8 cellular contexts compared by ENCODE assay signal in the genomic region with DNA sequence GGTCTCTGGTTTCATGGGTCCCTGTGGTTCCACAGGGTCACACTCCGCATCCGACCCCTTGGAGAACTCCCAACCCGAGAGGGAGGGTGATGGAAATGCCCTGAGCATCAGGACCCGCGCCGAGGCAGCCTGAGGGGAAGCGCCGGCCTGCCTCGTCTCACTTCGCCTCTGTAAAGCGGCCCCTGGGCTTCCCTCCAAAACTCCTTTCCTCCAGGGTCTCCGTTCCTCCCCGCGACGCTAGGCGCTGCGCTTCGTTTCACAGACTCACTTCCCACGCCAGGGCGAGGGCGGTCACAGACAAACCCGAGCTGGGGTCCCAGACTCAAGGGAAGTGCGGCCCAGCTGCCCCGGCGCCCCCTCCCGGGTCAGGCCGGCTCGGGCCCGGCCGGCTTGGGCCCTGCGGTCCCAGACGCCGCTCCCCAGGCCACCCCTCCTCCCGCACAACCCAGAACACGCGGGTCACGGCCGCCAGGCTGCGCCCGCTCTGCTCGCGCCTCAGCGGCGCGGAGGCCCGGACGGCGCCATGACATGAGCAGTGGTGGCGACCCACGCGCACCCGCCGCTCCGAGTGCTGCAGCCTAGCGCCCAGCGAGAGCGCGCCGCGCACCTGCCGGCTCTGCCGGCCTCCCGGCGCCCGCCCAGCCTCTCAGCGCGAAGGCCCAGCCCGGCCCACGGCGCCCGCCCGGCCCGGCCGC. TPM values are rescaled to one million over a fixed set of nuclear protein-coding genes. Genes with fewer than 3 reads are reported as not detected.
DNase-seq lines count a peak whose midpoint lies in the region; ATAC-seq, FAIRE-seq and TF ChIP-seq lines count a peak whose summit lies in the region.

No MANE protein-coding gene starts in this region.

- H3K4me1 ChIP-seq in gastroesophageal sphincter (peaks cover 0 to 24% (median 6%) of the 10 kb centered on the region in 3 donors), neuron (ENCODE audit: insufficient read depth, low read length) (peaks cover 9% of the 10 kb centered on the region), thoracic aorta (ENCODE audit: control insufficient read depth in 1 of 2, low read depth in 2 of 2) (peaks cover 0 to 8% of the 10 kb centered on the region in 2 donors)

- no peaks in the 10 kb centered on the region for H3K9me3 ChIP-seq in gastroesophageal sphincter
- no peaks in the 10 kb centered on the region for H3K9me3 ChIP-seq in neuron (ENCODE audit: low read length)
- H3K9me3 ChIP-seq in thoracic aorta = no peaks in the 10 kb centered on the region

- ATAC-seq in GM18867 (IDR thresholded peaks at IDR 0.05; ENCODE audit: unreplicated experiment) = peak; percentile 46
- peak; percentile 49 for ATAC-seq in HG02852 (IDR thresholded peaks at IDR 0.05; ENCODE audit: unreplicated experiment)
- peak; percentile 57 to 60 for ATAC-seq in activated T-cell treated with anti-CD3 and anti-CD28 coated beads, Interleukin-2, amount 50 U/mL, for 72 hours (replicated peaks in 1 of 2)
- ATAC-seq in gastroesophageal sphincter = peak; percentile 60
- ATAC-seq in thoracic aorta (ENCODE audit: insufficient number of reproducible peaks, low FRiP score, low read depth) = peak; percentile 26

- H3K27me3 Mint-ChIP-seq in activated T-cell treated with anti-CD3 and anti-CD28 coated beads, Interleukin-2, amount 50 U/mL, for 72 hours (ENCODE audit: low read depth) = no peaks in the 10 kb centered on the region

- DNase-seq in NCI-H226 (peak; percentile 33), thoracic aorta (ENCODE audit: low spot score) (no peak), D721Med (ENCODE audit: insufficient read length, low spot score) (no peak)
- DNase-seq in activated T-cell treated with anti-CD3 and anti-CD28 coated beads, Interleukin-2, amount 50 U/mL, for 72 hours = peak; percentile 71 to 80

- WGBS in gastroesophageal sphincter (ENCODE audit: low coverage in 1 of 2), 2 donors = no CpG with 5 or more reads among the region's 74 CpGs

- no peak for TF ChIP-seq POLR2A in gastroesophageal sphincter (IDR thresholded peaks at IDR 0.05)

- H3K4me3 ChIP-seq in gastroesophageal sphincter = peak overlapping the region; percentile 37 to 67
- H3K4me3 ChIP-seq in neuron (ENCODE audit: low read length) = peak overlapping the region; percentile 62
- peak overlapping the region; percentile 77 for H3K4me3 ChIP-seq in thoracic aorta

- H3K4me3 Mint-ChIP-seq in activated T-cell treated with anti-CD3 and anti-CD28 coated beads, Interleukin-2, amount 50 U/mL, for 72 hours = peak overlapping the region; percentile 82 to 89

- no peak for TF ChIP-seq EP300 in gastroesophageal sphincter (IDR thresholded peaks at IDR 0.05)

- TF ChIP-seq CTCF in gastroesophageal sphincter (IDR thresholded peaks at IDR 0.05) (peak in 2 of 4 experiments; percentile 11 to 28), thoracic aorta (IDR thresholded peaks at IDR 0.05) (no peak), D721Med (IDR thresholded peaks at IDR 0.05; ENCODE audit: insufficient read depth, missing control alignments) (no peak)

- peaks cover 9 to 11% of the 10 kb centered on the region in 2 donors for H3K36me3 Mint-ChIP-seq in activated T-cell treated with anti-CD3 and anti-CD28 coated beads, Interleukin-2, amount 50 U/mL, for 72 hours (ENCODE audit: insufficient read depth in 2 of 2)

- peak overlapping the region; percentile 73 for H3K27ac Mint-ChIP-seq in activated T-cell treated with anti-CD3 and anti-CD28 coated beads, Interleukin-2, amount 50 U/mL, for 72 hours

- H2AFZ ChIP-seq in neuron (ENCODE audit: low read depth, low read length) = peak overlapping the region; percentile 90

- H3K36me3 ChIP-seq in gastroesophageal sphincter (no peaks in the 10 kb centered on the region), neuron (ENCODE audit: insufficient read depth, low read length) (no peaks in the 10 kb centered on the region), thoracic aorta (no peaks in the 10 kb centered on the region)

- H3K4me1 Mint-ChIP-seq in activated T-cell treated with anti-CD3 and anti-CD28 coated beads, Interleukin-2, amount 50 U/mL, for 72 hours (ENCODE audit: low read depth) = peaks cover 65% of the 10 kb centered on the region

- H3K27ac ChIP-seq in gastroesophageal sphincter = peak overlapping the region in 3 of 4 donors; percentile 68 to 77 (median 71)
- H3K27ac ChIP-seq in thoracic aorta = no peak overlapping the region

- no peak for FAIRE-seq in D721Med (lab: Jason Lieb, UNC)

- H3K9me3 Mint-ChIP-seq in activated T-cell treated with anti-CD3 and anti-CD28 coated beads, Interleukin-2, amount 50 U/mL, for 72 hours = no peaks in the 10 kb centered on the region

- H3K27me3 ChIP-seq in gastroesophageal sphincter (peaks cover 18% of the 10 kb centered on the region), neuron (ENCODE audit: insufficient read depth, low read length) (no peaks in the 10 kb centered on the region), thoracic aorta (replicated peaks; ENCODE audit: insufficient read depth) (no peaks in the 10 kb centered on the region)

RNA-seq across cellular contexts. Expression of gene NUP210, which starts 0.6 kb away (rescaled TPM):
- total RNA-seq in activated T-cell treated with anti-CD3 and anti-CD28 coated beads, Interleukin-2, amount 50 U/mL, for 72 hours = 100 to 1,000 TPM; 138 to 144 TPM
- total RNA-seq in gastroesophageal sphincter (1 to 10 TPM; 3.0 to 6.2 (median 4.5) TPM), thoracic aorta (1 to 10 TPM; 3.7 to 4.3 TPM)

Comparison
In these comparisons a context has a peak if more than half of its experiments do, and no peak if none do; other contexts are left out.
1. DNase-seq: peak in NCI-H226 (single experiment) and activated T-cell treated with anti-CD3 and anti-CD28 coated beads, Interleukin-2, amount 50 U/mL, for 72 hours (2 of 2); none in thoracic aorta (single experiment) and D721Med (single experiment).
2. H3K27ac ChIP-seq: peak in gastroesophageal sphincter (3 of 4); none in thoracic aorta (0 of 2).
3. RNA of gene NUP210, which starts 0.6 kb away (total RNA-seq): 138 to 144 TPM in activated T-cell treated with anti-CD3 and anti-CD28 coated beads, Interleukin-2, amount 50 U/mL, for 72 hours; 3.0 to 6.2 TPM in gastroesophageal sphincter and 3.7 to 4.3 TPM in thoracic aorta; every median in the first group is over 10 times any median in the second.
4. Peak in every context shown above with its lines, with median percentiles within 50 percentile points of each other: ATAC-seq and H3K4me3 ChIP-seq.